ENCODE assay signal across 19 cellular contexts in genomic region chr11:117473692-117474091, GRCh38.
DNase-seq lines count a peak whose midpoint lies in the region; ATAC-seq and TF ChIP-seq lines count a peak whose summit lies in the region.
"Had no signal": no experiment of that assay in that cellular context is flagged by ENCODE, and none has a peak within 500 bp of the region (broad histone marks: within the 10 kb centered on the region; RNA-seq: fewer than 3 reads in every experiment).

No MANE protein-coding gene starts in this region.

- peak; percentile 15; the same call in 1 of the 2 replicates for ATAC-seq in PC-3
- ATAC-seq: activated CD4-positive, CD25-positive, alpha-beta regulatory T cell treated with anti-CD3 and anti-CD28 coated beads, Interleukin-2, amount 50 U/mL, for 24 hours; left lobe of liver; T-cell had no signal

- no peaks in the 10 kb centered on the region for H3K79me2 ChIP-seq in PC-3 (ENCODE audit: low read length)

- intact Hi-C loops in PC-3 (cut with micrococcal nuclease) (no loop called here), sigmoid colon (cut with DNase I) (loop anchor here (10.0 kb wide), 1 partner anchor 611 kb away; the partner anchor contains the start of gene SMIM35)

- CTCF ChIA-PET in PC-3 (lab: Charles Lee): no interaction called here

- WGBS in sigmoid colon, 2 donors: 47 to 77% methylated on average over 5 of the region's 5 CpGs

- no peaks in the 10 kb centered on the region for H3K9me2 ChIP-seq in PC-3 (replicated peaks; ENCODE audit: low read length)

- POLR2A ChIA-PET in PC-3 (lab: Charles Lee; ENCODE audit: unreplicated experiment): no interaction called here

- H3K4me3 ChIP-seq in PC-3 (ENCODE audit: low read length) (no peak overlapping the region), right atrium auricular region (no peak overlapping the region), sigmoid colon (no peak overlapping the region)
- H3K4me3 ChIP-seq: BLaER1, GM23248, pancreas, PC-9 had no signal

- peak; percentile 6 for DNase-seq in M059J (ENCODE audit: low read depth)
- peak; percentile 89 for DNase-seq in NCI-H2081 treated with DMSO at 0.1 percent for 48 hours (lab: John Stamatoyannopoulos, UW)
- DNase-seq in PC-3: peak; percentile 53
- DNase-seq in renal cortical epithelial cell (ENCODE audit: low read depth): peak; percentile 20
- no peak for DNase-seq in right atrium auricular region (ENCODE audit: low spot score)
- DNase-seq in NCI-H82 (lab: John Stamatoyannopoulos, UW): no peak
- DNase-seq in sigmoid colon: no peak
- DNase-seq: brain microvascular endothelial cell; EL; GM23248; hippocampal formation; MV-4-11; pancreas; PC-9; stimulated activated naive CD4-positive, alpha-beta T cell treated with Interleukin-2 at 50 U/mL for 16 hours; T-cell had no signal

- no peak for TF ChIP-seq EP300 in sigmoid colon (IDR thresholded peaks at IDR 0.05)

- no peaks in the 10 kb centered on the region for H3K36me3 ChIP-seq in PC-3 (ENCODE audit: low read depth, low read length)
- no peaks in the 10 kb centered on the region for H3K36me3 ChIP-seq in right atrium auricular region
- H3K36me3 ChIP-seq in sigmoid colon: peaks cover 0 to 4% (median 0%) of the 10 kb centered on the region in 4 donors
- H3K36me3 ChIP-seq: BLaER1, brain microvascular endothelial cell, pancreas had no signal

- no peak for TF ChIP-seq CTCF in PC-3 (conservative IDR thresholded peaks at IDR 0.05; ENCODE audit: low read depth, low read length)
- TF ChIP-seq CTCF in right atrium auricular region (IDR thresholded peaks at IDR 0.05): no peak
- TF ChIP-seq CTCF in sigmoid colon (IDR thresholded peaks at IDR 0.05): no peak

- H3K27me3 ChIP-seq in PC-3 (ENCODE audit: low read length) (peaks cover 87% of the 10 kb centered on the region), right atrium auricular region (no peaks in the 10 kb centered on the region), sigmoid colon (no peaks in the 10 kb centered on the region)
- H3K27me3 ChIP-seq: BLaER1, pancreas had no signal

- H3K9me3 ChIP-seq in PC-3 (ENCODE audit: low read length): no peaks in the 10 kb centered on the region
- H3K9me3 ChIP-seq in right atrium auricular region: no peaks in the 10 kb centered on the region
- H3K9me3 ChIP-seq in sigmoid colon: no peaks in the 10 kb centered on the region
- H3K9me3 ChIP-seq: BLaER1, pancreas had no signal

- no peak overlapping the region for H3K4me2 ChIP-seq in PC-3 (ENCODE audit: low read length)
- H3K4me2 ChIP-seq: BLaER1, PC-9 had no signal

- BruUV-seq in PC-3 (replicated peaks; lab: Mats Ljungman, UMichigan): no TSS peak

- no peak overlapping the region for H3K27ac ChIP-seq in PC-3 (ENCODE audit: low read length)
- H3K27ac ChIP-seq in right atrium auricular region: no peak overlapping the region
- H3K27ac ChIP-seq in sigmoid colon: no peak overlapping the region
- H3K27ac ChIP-seq: BLaER1, brain microvascular endothelial cell, GM23248, pancreas, PC-9 had no signal

- no peak overlapping the region for H2AFZ ChIP-seq in PC-3 (ENCODE audit: low read length)
- H2AFZ ChIP-seq: GM23248, PC-9 had no signal

- H3K4me1 ChIP-seq in PC-3 (ENCODE audit: insufficient read depth, low read length) (no peaks in the 10 kb centered on the region), right atrium auricular region (no peaks in the 10 kb centered on the region), sigmoid colon (no peaks in the 10 kb centered on the region)
- H3K4me1 ChIP-seq: BLaER1, pancreas had no signal

- H3K9ac ChIP-seq in PC-3 (ENCODE audit: low read length): no peak overlapping the region
- H3K9ac ChIP-seq: BLaER1, GM23248 had no signal

- no peaks in the 10 kb centered on the region for H4K20me1 ChIP-seq in PC-3 (ENCODE audit: low read length)
- H4K20me1 ChIP-seq: BLaER1 had no signal

- no peak for TF ChIP-seq POLR2A in sigmoid colon (IDR thresholded peaks at IDR 0.05)

- H3F3A ChIP-seq in PC-3 (ENCODE audit: low read length, unreplicated experiment): no peaks in the 10 kb centered on the region

Comparison
In these comparisons a context has a peak if more than half of its experiments do, and no peak if none do; other contexts are left out.
1. DNase-seq: peak in M059J (single experiment), NCI-H2081 treated with DMSO at 0.1 percent for 48 hours (single experiment), PC-3 (single experiment) and renal cortical epithelial cell (single experiment); none in right atrium auricular region (single experiment), NCI-H82 (single experiment) and sigmoid colon (single experiment).